In genomic region chr7:22355620-22356009, GRCh38 we compare ENCODE assay signal across 8 cellular contexts. TPM values are rescaled to one million over a fixed set of nuclear protein-coding genes. Genes with fewer than 3 reads are reported as not detected.
A peak's percentile ranks its signal among the peaks of the same experiment; 100 is the strongest.
DNase-seq lines count a peak whose midpoint lies in the region; ATAC-seq, FAIRE-seq and TF ChIP-seq lines count a peak whose summit lies in the region.

No MANE protein-coding gene starts in this region.

- peak overlapping the region; percentile 86 for H3K4me2 ChIP-seq in KMS-11

- H3K9ac ChIP-seq in KMS-11: peak overlapping the region; percentile 48; the same call in 1 of the 2 replicates

- no peak overlapping the region for H3K27ac Mint-ChIP-seq in CD8-positive, alpha-beta memory T cell
- no peak overlapping the region for H3K27ac Mint-ChIP-seq in naive thymus-derived CD8-positive, alpha-beta T cell

- FAIRE-seq in bronchial epithelial cell (lab: Jason Lieb, UNC): no peak

- H3K27me3 Mint-ChIP-seq in CD8-positive, alpha-beta memory T cell: peaks cover 32 to 52% of the 10 kb centered on the region in 2 donors
- H3K27me3 Mint-ChIP-seq in naive thymus-derived CD8-positive, alpha-beta T cell: peaks cover 22 to 55% (median 37%) of the 10 kb centered on the region in 5 donors

- peaks cover 41% of the 10 kb centered on the region; the same call in 1 of the 2 replicates for H3K79me2 ChIP-seq in KMS-11 (ENCODE audit: insufficient read depth, low read depth)

- no peak overlapping the region for H3K4me3 ChIP-seq in CD8-positive, alpha-beta memory T cell (ENCODE audit: low read length)
- H3K4me3 ChIP-seq in KMS-11 (IDR thresholded peaks at IDR 0.05; ENCODE audit: insufficient read depth, low read depth, low read length): no peak overlapping the region
- H3K4me3 ChIP-seq in bronchial epithelial cell (ENCODE audit: low read depth, low read length): peak overlapping the region; percentile 50

- no peaks in the 10 kb centered on the region for H3K4me1 ChIP-seq in CD8-positive, alpha-beta memory T cell (ENCODE audit: insufficient read depth, low read length)
- H3K4me1 ChIP-seq in KMS-11 (ENCODE audit: low read depth, poor library complexity, severe bottlenecking): peaks cover 32% of the 10 kb centered on the region

- H4K20me1 ChIP-seq in KMS-11 (ENCODE audit: insufficient read depth): no peaks in the 10 kb centered on the region

- peaks cover 0 to 7% (median 0%) of the 10 kb centered on the region in 3 donors for H3K36me3 Mint-ChIP-seq in CD8-positive, alpha-beta memory T cell
- peaks cover 0 to 15% (median 2%) of the 10 kb centered on the region in 3 donors for H3K36me3 Mint-ChIP-seq in naive thymus-derived CD8-positive, alpha-beta T cell

- no peak for ATAC-seq in naive thymus-derived CD8-positive, alpha-beta T cell
- ATAC-seq in GM18517 (IDR thresholded peaks at IDR 0.05; ENCODE audit: unreplicated experiment) (no peak), HG02798 (IDR thresholded peaks at IDR 0.05; ENCODE audit: poor library complexity, unreplicated experiment) (no peak)

- no peaks in the 10 kb centered on the region for H3K27me3 ChIP-seq in CD8-positive, alpha-beta memory T cell (ENCODE audit: insufficient read depth, low read length, poor library complexity, severe bottlenecking)
- H3K27me3 ChIP-seq in KMS-11 (ENCODE audit: insufficient read depth, low read depth) (no peaks in the 10 kb centered on the region), bronchial epithelial cell (ENCODE audit: control insufficient read depth, insufficient read depth, low read length) (no peaks in the 10 kb centered on the region)

- H3K9me3 ChIP-seq in CD8-positive, alpha-beta memory T cell (ENCODE audit: low read length): no peaks in the 10 kb centered on the region

- H3K36me3 ChIP-seq in CD8-positive, alpha-beta memory T cell (ENCODE audit: insufficient read depth, low read length): no peaks in the 10 kb centered on the region
- H3K36me3 ChIP-seq in KMS-11 (ENCODE audit: insufficient read depth) (no peaks in the 10 kb centered on the region), bronchial epithelial cell (ENCODE audit: control insufficient read depth, insufficient read depth, low read length) (no peaks in the 10 kb centered on the region)

- H3K4me3 Mint-ChIP-seq in CD8-positive, alpha-beta memory T cell: peak overlapping the region in 5 of 7 donors; percentile 21 to 70 (median 46)
- peak overlapping the region in 9 of 10 donors; percentile 43 to 81 (median 57) for H3K4me3 Mint-ChIP-seq in naive thymus-derived CD8-positive, alpha-beta T cell

- H3K9me3 Mint-ChIP-seq in CD8-positive, alpha-beta memory T cell: peaks cover 5 to 18% (median 9%) of the 10 kb centered on the region in 5 donors
- peaks cover 0 to 19% (median 3%) of the 10 kb centered on the region in 9 donors for H3K9me3 Mint-ChIP-seq in naive thymus-derived CD8-positive, alpha-beta T cell

- POLR2A ChIA-PET in CD8-positive, alpha-beta memory T cell (lab: Charles Lee): no interaction called here
- POLR2A ChIA-PET in naive thymus-derived CD8-positive, alpha-beta T cell (lab: Charles Lee): no interaction called here

- H2AFZ ChIP-seq in KMS-11 (ENCODE audit: low read depth): peak overlapping the region; percentile 63

- DNase-seq in CD8-positive, alpha-beta memory T cell: no peak
- DNase-seq in bronchial epithelial cell (ENCODE audit: low read depth): no peak
- no peak for DNase-seq in naive thymus-derived CD8-positive, alpha-beta T cell
- no peak for DNase-seq in mesenteric fat pad (ENCODE audit: low spot score)
- no peak for DNase-seq in GM19240 (ENCODE audit: insufficient read length, low spot score)

- no peak overlapping the region for H3K27ac ChIP-seq in CD8-positive, alpha-beta memory T cell (ENCODE audit: low read depth, low read length)
- no peak overlapping the region for H3K27ac ChIP-seq in KMS-11

- no peak for TF ChIP-seq CTCF in KMS-11 (conservative IDR thresholded peaks at IDR 0.05; ENCODE audit: low read depth, low read length)
- no peak for TF ChIP-seq CTCF in bronchial epithelial cell (IDR thresholded peaks at IDR 0.05; ENCODE audit: insufficient read depth, low read length, severe bottlenecking)

- peaks cover 11 to 13% (median 13%) of the 10 kb centered on the region in 3 donors for H3K4me1 Mint-ChIP-seq in CD8-positive, alpha-beta memory T cell
- peaks cover 1 to 23% (median 8%) of the 10 kb centered on the region in 4 donors for H3K4me1 Mint-ChIP-seq in naive thymus-derived CD8-positive, alpha-beta T cell

- CTCF ChIA-PET in CD8-positive, alpha-beta memory T cell (lab: Charles Lee): no interaction called here

RNA-seq across cellular contexts. Expression of gene RAPGEF5, which starts 1.3 kb away (rescaled TPM):
- under 1 TPM; 0.13 to 0.50 TPM for total RNA-seq in CD8-positive, alpha-beta memory T cell
- 0.86 TPM for polyA plus RNA-seq in CD8-positive, alpha-beta memory T cell
- total RNA-seq in bronchial epithelial cell (5.8 and 6.3 TPM in 2 replicates), mesenteric fat pad (55.2 TPM)
- total RNA-seq in naive thymus-derived CD8-positive, alpha-beta T cell: not detected
- polyA plus RNA-seq in naive thymus-derived CD8-positive, alpha-beta T cell: not detected
